Comparison of ENCODE assay signal across 10 cellular contexts in the genomic region with DNA sequence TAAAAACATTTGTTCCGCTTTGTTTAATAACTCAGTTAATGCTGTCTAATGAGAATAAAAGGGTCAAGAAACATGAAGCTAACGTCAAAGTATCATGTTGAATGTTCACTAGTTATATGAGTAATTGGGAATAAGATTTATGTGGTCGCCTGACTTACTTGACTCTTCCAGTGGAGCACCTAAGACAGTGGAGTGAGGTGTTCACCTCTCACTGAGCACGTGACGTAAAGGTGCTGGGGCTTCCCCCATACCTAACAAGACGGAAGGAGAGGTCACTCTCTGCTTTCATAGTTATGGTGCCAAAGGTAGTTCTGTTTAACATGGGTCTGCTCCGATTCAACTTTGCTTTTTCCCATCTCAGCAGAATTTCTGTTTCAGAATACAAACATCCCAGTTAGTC. TPM values are rescaled to one million over a fixed set of nuclear protein-coding genes. Genes with fewer than 3 reads are reported as not detected.
DNase-seq lines count a peak whose midpoint lies in the region; ATAC-seq and TF ChIP-seq lines count a peak whose summit lies in the region.
"Had no signal": no experiment of that assay in that cellular context is flagged by ENCODE, and none has a peak within 500 bp of the region (broad histone marks: within the 10 kb centered on the region; RNA-seq: fewer than 3 reads in every experiment).

No MANE protein-coding gene starts in this region.

- no peak overlapping the region for H3K9ac ChIP-seq in colonic mucosa (ENCODE audit: low read depth in 2 of 2, low read length in 2 of 2)

- peaks cover 15 to 22% of the 10 kb centered on the region in 2 donors for H3K36me3 Mint-ChIP-seq in CD14-positive monocyte

- H3K4me1 ChIP-seq in colonic mucosa (no peaks in the 10 kb centered on the region), right cardiac atrium (ENCODE audit: control insufficient read depth, insufficient read depth, low read length) (no peaks in the 10 kb centered on the region)

- peaks cover 0 to 2% (median 2%) of the 10 kb centered on the region in 3 donors for H3K27me3 Mint-ChIP-seq in CD14-positive monocyte (ENCODE audit: low read depth in 3 of 3)

- intact Hi-C loops in CD14-positive monocyte (cut with micrococcal nuclease) (loop anchor here (2.0 to 10.0 kb wide), 7 partner anchors 18 to 282 kb away; partner anchors contain the start of genes CHML (in 1 of the 2) and OPN3 (in 1 of the 2)), colonic mucosa (cut with DNase I) (loop anchor here (5.0 kb wide), 1 partner anchor 304 kb away; no protein-coding TSS in a partner anchor), right cardiac atrium (cut with DNase I) (loop anchor here in 2 of 4 donors (10.0 kb wide), 2 partner anchors 82 to 92 kb away; no protein-coding TSS in a partner anchor)

- peak overlapping the region; percentile 64 to 75 for H3K4me3 Mint-ChIP-seq in CD14-positive monocyte

- no peak for TF ChIP-seq CTCF in CD14-positive monocyte (IDR thresholded peaks at IDR 0.05)
- no peak for TF ChIP-seq CTCF in colonic mucosa (IDR thresholded peaks at IDR 0.05)

- H3K27ac Mint-ChIP-seq in CD14-positive monocyte: peak overlapping the region; percentile 90 to 97 (median 93)

- H3K9me3 Mint-ChIP-seq in CD14-positive monocyte: peaks cover 0 to 9% (median 3%) of the 10 kb centered on the region in 7 donors
- H3K9me3 Mint-ChIP-seq: nephron had no signal

- H3K4me1 Mint-ChIP-seq in CD14-positive monocyte: peaks cover 29% of the 10 kb centered on the region

- peak; percentile 71 for ATAC-seq in GM19324 (IDR thresholded peaks at IDR 0.05; ENCODE audit: low FRiP score, unreplicated experiment)
- peak; percentile 65 for ATAC-seq in HG03045 (IDR thresholded peaks at IDR 0.05; ENCODE audit: unreplicated experiment)
- ATAC-seq in right cardiac atrium: no peak

- H3K9me3 ChIP-seq in colonic mucosa (no peaks in the 10 kb centered on the region), right cardiac atrium (ENCODE audit: control insufficient read depth, low read length) (no peaks in the 10 kb centered on the region)
- H3K9me3 ChIP-seq: MG63 had no signal

- H3K27me3 ChIP-seq in colonic mucosa (no peaks in the 10 kb centered on the region), right cardiac atrium (ENCODE audit: control insufficient read depth, insufficient read depth) (no peaks in the 10 kb centered on the region)

- no peak for DNase-seq in CD14-positive monocyte (ENCODE audit: low spot score)
- no peak for DNase-seq in colonic mucosa
- no peak for DNase-seq in amniotic stem cell (lab: John Stamatoyannopoulos, UW)
- DNase-seq in right cardiac atrium: no peak
- no peak for DNase-seq in HuH-7.5 (ENCODE audit: low spot score)
- no peak for DNase-seq in AG08395 (ENCODE audit: low spot score)
- DNase-seq: MG63 had no signal

- H3K4me3 ChIP-seq in colonic mucosa (no peak overlapping the region), right cardiac atrium (ENCODE audit: low read length) (no peak overlapping the region)

- H3K27ac ChIP-seq in colonic mucosa (peak overlapping the region; percentile 3), right cardiac atrium (ENCODE audit: low read length) (no peak overlapping the region)

- no peaks in the 10 kb centered on the region for H3K36me3 ChIP-seq in colonic mucosa
- H3K36me3 ChIP-seq: MG63 had no signal

- 87% methylated on average over 7 of the region's 7 CpGs for WGBS in right cardiac atrium

RNA-seq across cellular contexts. Expression of gene KMO, which starts 0.7 kb away (rescaled TPM):
- polyA plus RNA-seq in CD14-positive monocyte (1 to 10 TPM; 4.7 to 6.4 TPM), right cardiac atrium (0.29 TPM)
- total RNA-seq in colonic mucosa (under 1 TPM in 1 of 2 donors, not detected in 1; 0.80 TPM), right cardiac atrium (1 to 10 TPM in 1 of 4 donors, under 1 TPM in 3; 0.63 to 1.5 (median 0.79) TPM)

RNA-seq across cellular contexts. Expression of gene FH, which starts 13.3 kb away (rescaled TPM):
- polyA plus RNA-seq in CD14-positive monocyte (10 to 100 TPM; 32.5 to 34.9 TPM), right cardiac atrium (232 TPM)
- total RNA-seq in colonic mucosa (100 to 1,000 TPM; 132 to 138 TPM), right cardiac atrium (100 to 1,000 TPM; 149 to 188 (median 165) TPM)

Comparison
In these comparisons a context has a peak if more than half of its experiments do, and no peak if none do; other contexts are left out.
1. ATAC-seq: peak in GM19324 (single experiment) and HG03045 (single experiment); none in right cardiac atrium (0 of 2).